Comparison of ENCODE assay signal across 9 cellular contexts in the genomic region with DNA sequence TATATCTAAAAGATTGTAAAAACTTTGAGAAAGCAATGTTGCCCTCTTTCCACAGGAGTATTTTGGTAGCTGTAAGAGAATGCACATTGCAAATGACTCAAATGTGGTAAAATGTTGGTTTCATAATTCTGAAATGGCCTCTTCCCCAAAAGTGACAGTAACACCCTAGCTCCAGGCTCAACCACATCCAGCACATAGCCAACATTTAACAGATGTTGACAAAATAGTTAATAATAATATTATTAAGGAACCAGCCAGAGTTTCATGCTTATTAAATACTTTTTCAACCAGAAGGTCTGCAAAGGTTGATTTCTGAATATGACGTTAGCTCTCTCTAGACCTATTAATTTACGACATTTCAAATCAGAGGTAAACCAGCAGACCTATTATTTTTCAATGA. TPM values are rescaled to one million over a fixed set of nuclear protein-coding genes. Genes with fewer than 3 reads are reported as not detected.
DNase-seq lines count a peak whose midpoint lies in the region; ATAC-seq lines count a peak whose summit lies in the region.
"Had no signal": no experiment of that assay in that cellular context is flagged by ENCODE, and none has a peak within 500 bp of the region (broad histone marks: within the 10 kb centered on the region; RNA-seq: fewer than 3 reads in every experiment).

No MANE protein-coding gene starts in this region.

- no peaks in the 10 kb centered on the region for H3K27me3 Mint-ChIP-seq in activated naive CD4-positive, alpha-beta T cell treated with anti-CD3 and anti-CD28 coated beads, Interleukin-2, amount 10 ng/mL, durations not matched to agents 7 days and 5 days
- H3K27me3 Mint-ChIP-seq in activated naive CD8-positive, alpha-beta T cell treated with anti-CD3 and anti-CD28 coated beads for 36 hours: no peaks in the 10 kb centered on the region

- peak overlapping the region; percentile 72 for H3K4me3 ChIP-seq in mononuclear cell (ENCODE audit: low read length)
- H3K4me3 ChIP-seq: cardiac muscle cell had no signal

- H3K4me1 ChIP-seq in mononuclear cell (ENCODE audit: insufficient read depth, low read length): peaks cover 56% of the 10 kb centered on the region

- H3K4me1 Mint-ChIP-seq in activated naive CD4-positive, alpha-beta T cell treated with anti-CD3 and anti-CD28 coated beads, Interleukin-2, amount 10 ng/mL, durations not matched to agents 7 days and 5 days: peaks cover 88% of the 10 kb centered on the region
- H3K4me1 Mint-ChIP-seq in activated naive CD8-positive, alpha-beta T cell treated with anti-CD3 and anti-CD28 coated beads for 36 hours: peaks cover 80% of the 10 kb centered on the region

- H3K36me3 Mint-ChIP-seq in activated naive CD4-positive, alpha-beta T cell treated with anti-CD3 and anti-CD28 coated beads, Interleukin-2, amount 10 ng/mL, durations not matched to agents 7 days and 5 days: peaks cover 13% of the 10 kb centered on the region
- peaks cover 12% of the 10 kb centered on the region for H3K36me3 Mint-ChIP-seq in activated naive CD8-positive, alpha-beta T cell treated with anti-CD3 and anti-CD28 coated beads for 36 hours

- H3K9me3 ChIP-seq in mononuclear cell (ENCODE audit: low read depth, low read length): no peaks in the 10 kb centered on the region

- CTCF ChIA-PET in activated naive CD4-positive, alpha-beta T cell treated with anti-CD3 and anti-CD28 coated beads, Interleukin-2, amount 10 ng/mL, durations not matched to agents 7 days and 5 days (lab: Charles Lee): interaction anchor here (1.0 to 2.9 kb wide), 5 partner anchors 16 to 45 kb away, joined by 3 to 13 read pairs (median 4); no protein-coding TSS in a partner anchor

- no peaks in the 10 kb centered on the region for H3K9me3 Mint-ChIP-seq in activated naive CD4-positive, alpha-beta T cell treated with anti-CD3 and anti-CD28 coated beads, Interleukin-2, amount 10 ng/mL, durations not matched to agents 7 days and 5 days
- peaks cover 1% of the 10 kb centered on the region for H3K9me3 Mint-ChIP-seq in activated naive CD8-positive, alpha-beta T cell treated with anti-CD3 and anti-CD28 coated beads for 36 hours

- H3K4me3 Mint-ChIP-seq in activated naive CD4-positive, alpha-beta T cell treated with anti-CD3 and anti-CD28 coated beads, Interleukin-2, amount 10 ng/mL, durations not matched to agents 7 days and 5 days: peak overlapping the region; percentile 78
- peak overlapping the region; percentile 82 for H3K4me3 Mint-ChIP-seq in activated naive CD8-positive, alpha-beta T cell treated with anti-CD3 and anti-CD28 coated beads for 36 hours

- H3K27me3 ChIP-seq in mononuclear cell (ENCODE audit: insufficient read depth, low read length): no peaks in the 10 kb centered on the region
- H3K27me3 ChIP-seq: cardiac muscle cell had no signal

- peak overlapping the region; percentile 83 for H3K27ac Mint-ChIP-seq in activated naive CD4-positive, alpha-beta T cell treated with anti-CD3 and anti-CD28 coated beads, Interleukin-2, amount 10 ng/mL, durations not matched to agents 7 days and 5 days
- peak overlapping the region; percentile 91 for H3K27ac Mint-ChIP-seq in activated naive CD8-positive, alpha-beta T cell treated with anti-CD3 and anti-CD28 coated beads for 36 hours

- DNase-seq in activated naive CD4-positive, alpha-beta T cell treated with anti-CD3 and anti-CD28 coated beads, Interleukin-2, amount 10 ng/mL, durations not matched to agents 7 days and 5 days: no peak
- DNase-seq in activated naive CD4-positive, alpha-beta T cell treated with Interleukin-2 at 50 U/mL for 16 hours: no peak
- DNase-seq in activated naive CD8-positive, alpha-beta T cell treated with anti-CD3 and anti-CD28 coated beads for 36 hours: peak; percentile 24
- no peak for DNase-seq in HuH-7.5 (ENCODE audit: low spot score)
- DNase-seq in hippocampal formation (lab: John Stamatoyannopoulos, UW): no peak
- DNase-seq in NCI-H526 treated with DMSO at 0.1 percent for 48 hours (lab: John Stamatoyannopoulos, UW): no peak

- ATAC-seq in HG03280 (IDR thresholded peaks at IDR 0.05; ENCODE audit: unreplicated experiment): peak; percentile 55

RNA-seq across cellular contexts. Expression of gene ANXA1, which starts 1.3 kb away (rescaled TPM):
- total RNA-seq in activated naive CD8-positive, alpha-beta T cell treated with anti-CD3 and anti-CD28 coated beads for 36 hours: 10 to 100 TPM; 34.3 to 35.1 TPM
- total RNA-seq in mononuclear cell: 653 TPM

Comparison
In these comparisons a context has a peak if more than half of its experiments do, and no peak if none do; other contexts are left out.
1. RNA of gene ANXA1, which starts 1.3 kb away (total RNA-seq): 653 TPM in mononuclear cell (single experiment); 34.3 to 35.1 TPM in activated naive CD8-positive, alpha-beta T cell treated with anti-CD3 and anti-CD28 coated beads for 36 hours; every median in the first group is over 10 times any median in the second.